In genomic region chr22:27476729-27477128, GRCh38 we compare ENCODE assay signal across 12 cellular contexts.
DNase-seq lines count a peak whose midpoint lies in the region; ATAC-seq, FAIRE-seq and TF ChIP-seq lines count a peak whose summit lies in the region.
"Had no signal": no experiment of that assay in that cellular context is flagged by ENCODE, and none has a peak within 500 bp of the region (broad histone marks: within the 10 kb centered on the region; RNA-seq: fewer than 3 reads in every experiment).

No MANE protein-coding gene starts in this region.

- intact Hi-C loops in left ventricle myocardium superior (cut with micrococcal nuclease) = no loop called here

- H3K27me3 Mint-ChIP-seq in brain = peaks cover 3% of the 10 kb centered on the region
- H3K27me3 Mint-ChIP-seq in T-helper 2 cell treated with Interferon-gamma antibody and Interleukin-4, amounts not matched to agents 5 μg/mL and 100 μg/mL, for 36 hours (ENCODE audit: low read depth) = no peaks in the 10 kb centered on the region
- H3K27me3 Mint-ChIP-seq: T-helper 17 cell had no signal

- ATAC-seq in left ventricle myocardium superior (no peak), HG03378 (IDR thresholded peaks at IDR 0.05; ENCODE audit: unreplicated experiment) (no peak)
- ATAC-seq: T-helper 17 cell had no signal

- TF ChIP-seq CTCF in brain (conservative IDR thresholded peaks at IDR 0.05) = no peak

- no peak for FAIRE-seq in HTR-8/SVneo (lab: Jason Lieb, UNC)
- FAIRE-seq: G401.6 had no signal

- peaks cover 0 to 7% (median 2%) of the 10 kb centered on the region in 5 experiments for H3K9me3 Mint-ChIP-seq in brain
- peaks cover 4% of the 10 kb centered on the region for H3K9me3 Mint-ChIP-seq in T-helper 2 cell treated with Interferon-gamma antibody and Interleukin-4, amounts not matched to agents 5 μg/mL and 100 μg/mL, for 36 hours

- peaks cover 49% of the 10 kb centered on the region for H3K4me1 Mint-ChIP-seq in brain
- no peaks in the 10 kb centered on the region for H3K4me1 Mint-ChIP-seq in T-helper 2 cell treated with Interferon-gamma antibody and Interleukin-4, amounts not matched to agents 5 μg/mL and 100 μg/mL, for 36 hours (ENCODE audit: low read depth)
- H3K4me1 Mint-ChIP-seq: T-helper 17 cell had no signal

- H3K4me3 Mint-ChIP-seq in brain = no peak overlapping the region
- no peak overlapping the region for H3K4me3 Mint-ChIP-seq in T-helper 2 cell treated with Interferon-gamma antibody and Interleukin-4, amounts not matched to agents 5 μg/mL and 100 μg/mL, for 36 hours
- H3K4me3 Mint-ChIP-seq: T-helper 17 cell had no signal

- no peaks in the 10 kb centered on the region for H3K36me3 Mint-ChIP-seq in brain
- H3K36me3 Mint-ChIP-seq in T-helper 2 cell treated with Interferon-gamma antibody and Interleukin-4, amounts not matched to agents 5 μg/mL and 100 μg/mL, for 36 hours (ENCODE audit: low read depth) = no peaks in the 10 kb centered on the region

- DNase-seq in 8988T = peak; percentile 61
- DNase-seq in HTR-8/SVneo (ENCODE audit: insufficient read length, low spot score) = peak; percentile 34
- peak; percentile 72 for DNase-seq in kidney glomerular epithelial cell (lab: John Stamatoyannopoulos, UW)
- DNase-seq in NCI-H345 treated with DMSO at 0.1 percent for 48 hours (lab: John Stamatoyannopoulos, UW; ENCODE audit: unreplicated experiment) = no peak
- no peak for DNase-seq in T-helper 2 cell treated with Interferon-gamma antibody and Interleukin-4, amounts not matched to agents 5 μg/mL and 100 μg/mL, for 36 hours (ENCODE audit: low spot score)
- no peak for DNase-seq in left ventricle myocardium superior
- DNase-seq: left cardiac atrium, T-helper 17 cell, thyroid gland had no signal

- peak overlapping the region in 3 of 5 experiments; percentile 24 to 77 (median 38) for H3K27ac Mint-ChIP-seq in brain
- no peak overlapping the region for H3K27ac Mint-ChIP-seq in T-helper 2 cell treated with Interferon-gamma antibody and Interleukin-4, amounts not matched to agents 5 μg/mL and 100 μg/mL, for 36 hours
- H3K27ac Mint-ChIP-seq: T-helper 17 cell had no signal

Comparison
In these comparisons a context has a peak if more than half of its experiments do, and no peak if none do; other contexts are left out.
1. DNase-seq: peak in 8988T (single experiment), HTR-8/SVneo (single experiment) and kidney glomerular epithelial cell (single experiment); none in NCI-H345 treated with DMSO at 0.1 percent for 48 hours (single experiment), T-helper 2 cell treated with Interferon-gamma antibody and Interleukin-4, amounts not matched to agents 5 μg/mL and 100 μg/mL, for 36 hours (single experiment) and left ventricle myocardium superior (single experiment).